ENCODE assay signal across 23 cellular contexts in the genomic region with DNA sequence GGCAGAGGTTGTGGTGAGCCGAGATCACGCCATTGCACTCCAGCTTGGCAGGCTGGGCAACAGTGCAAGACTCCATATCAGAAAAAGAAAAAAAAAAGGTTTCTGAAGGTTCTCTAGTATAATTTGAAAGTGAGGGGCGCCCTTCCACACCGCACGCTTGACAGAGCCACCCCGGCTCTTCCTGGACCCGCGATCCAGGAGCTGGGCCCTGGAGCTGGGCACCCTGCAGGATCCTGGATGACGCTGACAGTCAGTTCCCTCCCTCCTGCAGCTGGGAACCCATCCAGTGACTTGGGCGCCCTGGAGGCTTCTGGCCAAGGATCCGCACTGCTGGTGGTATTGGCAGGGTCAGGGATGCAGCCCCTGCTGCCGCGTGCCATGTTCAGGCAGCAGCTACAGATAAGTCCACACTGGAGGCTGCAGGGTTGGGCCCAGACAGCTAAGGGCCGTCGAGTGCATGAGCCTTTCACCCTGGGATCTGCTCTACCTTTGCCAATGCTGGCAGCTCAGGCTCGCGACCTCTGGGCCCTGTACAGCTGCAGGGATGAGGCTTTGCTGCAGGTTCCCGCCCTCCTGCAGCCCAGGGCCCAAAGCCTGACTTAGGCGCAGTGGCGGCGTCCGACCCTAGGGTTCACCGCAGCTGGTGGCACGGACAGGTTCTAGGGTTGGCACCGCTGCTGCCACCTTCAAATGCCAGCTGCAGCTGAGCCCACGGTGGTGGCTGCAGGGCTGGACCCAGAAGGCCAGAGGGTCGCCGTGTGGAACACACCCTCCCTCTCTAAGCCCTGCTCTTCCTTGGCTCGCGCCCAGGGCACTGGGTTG.
"Had no signal": no experiment of that assay in that cellular context is flagged by ENCODE, and none has a peak within 500 bp of the region (broad histone marks: within the 10 kb centered on the region; RNA-seq: fewer than 3 reads in every experiment).

No MANE protein-coding gene starts in this region.

- DNase-seq: KBM-7, MV-4-11, NCI-H1048, NCI-H1105, NCI-H1417, NCI-H146, NCI-H187, NCI-H2029, NCI-H2081 treated with DMSO at 0.1 percent for 48 hours, NCI-H2171, NCI-H226, NCI-H446, NCI-H510A, NCI-H524 treated with DMSO at 0.1 percent for 48 hours, NCI-H69, NCI-H774, RPMI8226, SHP77, SK-N-SH had no signal

- H3K9ac ChIP-seq: SK-N-SH had no signal

- H3K4me2 ChIP-seq: SK-N-SH had no signal

- H3K27ac ChIP-seq: HL-60 had no signal

- H3K4me1 Mint-ChIP-seq: IgD-negative memory B cell had no signal

- H3K4me3 Mint-ChIP-seq: IgD-negative memory B cell had no signal

- H3K9me3 ChIP-seq: SK-N-SH had no signal

- H3K27ac Mint-ChIP-seq: IgD-negative memory B cell had no signal

- FAIRE-seq: HTR-8/SVneo, RCC 7860 had no signal
